18 cellular contexts compared by ENCODE assay signal in the genomic region with DNA sequence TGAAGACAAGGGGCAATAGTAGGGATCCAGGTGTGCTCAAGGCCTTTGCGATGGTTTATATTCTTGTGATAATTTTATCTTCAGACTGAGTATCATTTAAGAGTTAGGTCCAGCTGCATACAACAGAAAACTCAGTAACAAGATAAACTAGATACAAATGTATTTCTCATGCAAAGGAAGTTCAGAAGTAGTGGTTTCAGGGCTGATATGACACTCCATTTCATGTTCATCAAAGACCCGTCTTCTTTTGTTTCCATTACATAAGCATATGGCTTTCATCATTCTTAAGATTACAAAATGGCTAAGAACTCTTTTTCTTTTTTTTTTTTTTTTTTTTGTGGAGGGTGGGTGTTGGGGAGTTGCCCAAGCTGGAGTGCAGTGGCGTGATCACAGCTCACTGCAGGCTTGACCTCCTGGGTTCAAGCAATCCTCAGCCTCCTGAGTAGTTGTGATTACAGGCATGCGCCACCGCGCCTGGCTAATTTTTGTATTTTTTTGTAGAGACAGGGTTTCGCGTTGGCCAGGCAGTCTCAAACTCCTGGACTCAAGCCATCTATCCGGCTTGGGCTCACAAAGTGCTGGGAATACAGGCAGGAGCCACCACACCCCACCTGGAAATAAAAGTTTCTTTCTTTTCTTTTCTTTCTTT. TPM values are rescaled to one million over a fixed set of nuclear protein-coding genes. Genes with fewer than 3 reads are reported as not detected.
DNase-seq lines count a peak whose midpoint lies in the region; TF ChIP-seq lines count a peak whose summit lies in the region.
"Had no signal": no experiment of that assay in that cellular context is flagged by ENCODE, and none has a peak within 500 bp of the region (broad histone marks: within the 10 kb centered on the region; RNA-seq: fewer than 3 reads in every experiment).

No MANE protein-coding gene starts in this region.

- H3K79me2 ChIP-seq in parathyroid adenoma, result no peaks in the 10 kb centered on the region

- no peak for DNase-seq in activated T-cell treated with anti-CD3 and anti-CD28 coated beads, Interleukin-2, amount 50 U/mL, for 24 hours
- no peak for DNase-seq in activated T-cell treated with anti-CD3 and anti-CD28 coated beads, Interleukin-2, amount 50 U/mL, for 1 hour
- DNase-seq in HL-60 (ENCODE audit: low read depth in 1 of 2, low spot score in 1 of 2) (no peak), amniotic epithelial cell (ENCODE audit: low read depth) (peak; percentile 39), SK-N-DZ (ENCODE audit: low spot score) (no peak), posterior vena cava (ENCODE audit: low spot score) (no peak)
- no peak for DNase-seq in stimulated activated CD4-positive, alpha-beta T cell treated with anti-CD3 and anti-CD28 coated beads, Interleukin-2, amount 100 ng/mL, for 48 hours
- DNase-seq: Calu3, H7, mesendoderm, NCI-H1417, NCI-H345, occipital lobe had no signal

- no peak overlapping the region for H3K9ac ChIP-seq in parathyroid adenoma

- no peak overlapping the region for H3K4me2 ChIP-seq in parathyroid adenoma (ENCODE audit: low read length)

- H3K27me3 ChIP-seq in HL-60 (ENCODE audit: insufficient read depth, poor library complexity, severe bottlenecking) (no peaks in the 10 kb centered on the region), parathyroid adenoma (ENCODE audit: control insufficient read depth, insufficient read depth, low read length) (no peaks in the 10 kb centered on the region)

- no peaks in the 10 kb centered on the region for H3K9me3 ChIP-seq in parathyroid adenoma (ENCODE audit: control insufficient read depth, low read length)
- H3K9me3 ChIP-seq: esophagus muscularis mucosa had no signal

- H3K4me3 ChIP-seq in HL-60 (replicated peaks; ENCODE audit: insufficient read depth, low read length), result no peak overlapping the region
- no peak overlapping the region for H3K4me3 ChIP-seq in parathyroid adenoma (ENCODE audit: low read depth, low read length)
- H3K4me3 ChIP-seq: coronary artery, esophagus muscularis mucosa, skin epidermis had no signal

- H2AFZ ChIP-seq in parathyroid adenoma, result peak overlapping the region; percentile 53

- peaks cover 36% of the 10 kb centered on the region for H3K4me1 Mint-ChIP-seq in activated T-cell treated with anti-CD3 and anti-CD28 coated beads, Interleukin-2, amount 50 U/mL, for 24 hours (ENCODE audit: low read depth)

- no peaks in the 10 kb centered on the region for H3K36me3 Mint-ChIP-seq in activated T-cell treated with anti-CD3 and anti-CD28 coated beads, Interleukin-2, amount 50 U/mL, for 24 hours (ENCODE audit: low read depth)
- H3K36me3 Mint-ChIP-seq: IgD-negative memory B cell had no signal

- H3K27ac Mint-ChIP-seq in activated T-cell treated with anti-CD3 and anti-CD28 coated beads, Interleukin-2, amount 50 U/mL, for 24 hours, result peak overlapping the region; percentile 84
- H3K27ac Mint-ChIP-seq: IgD-negative memory B cell had no signal

- H3K4me1 ChIP-seq in parathyroid adenoma, result peaks cover 3% of the 10 kb centered on the region
- H3K4me1 ChIP-seq: esophagus muscularis mucosa had no signal

- TF ChIP-seq CTCF in HL-60 (IDR thresholded peaks at IDR 0.05; ENCODE audit: insufficient read depth, low read length) (no peak), parathyroid adenoma (IDR thresholded peaks at IDR 0.05) (no peak)

- peak overlapping the region; percentile 29 for H3K4me3 Mint-ChIP-seq in activated T-cell treated with anti-CD3 and anti-CD28 coated beads, Interleukin-2, amount 50 U/mL, for 24 hours
- H3K4me3 Mint-ChIP-seq: IgD-negative memory B cell had no signal

- intact Hi-C loops in posterior vena cava (cut with DNase I), result no loop called here

- H3K27ac ChIP-seq in HL-60 (replicated peaks), result 0 out of 2 replicates have a peak overlapping the region, but pooled peaks have one; percentile 28
- H3K27ac ChIP-seq in parathyroid adenoma, result no peak overlapping the region
- H3K27ac ChIP-seq: coronary artery, esophagus muscularis mucosa, skin epidermis had no signal

- H3K27me3 Mint-ChIP-seq in activated T-cell treated with anti-CD3 and anti-CD28 coated beads, Interleukin-2, amount 50 U/mL, for 24 hours, result no peaks in the 10 kb centered on the region
- H3K27me3 Mint-ChIP-seq: IgD-negative memory B cell had no signal

- no peaks in the 10 kb centered on the region for H3K9me3 Mint-ChIP-seq in activated T-cell treated with anti-CD3 and anti-CD28 coated beads, Interleukin-2, amount 50 U/mL, for 24 hours
- H3K9me3 Mint-ChIP-seq: IgD-negative memory B cell had no signal

- H3K36me3 ChIP-seq in parathyroid adenoma (ENCODE audit: control insufficient read depth, insufficient read depth, low read length), result no peaks in the 10 kb centered on the region
- H3K36me3 ChIP-seq: esophagus muscularis mucosa had no signal

RNA-seq across cellular contexts. Expression of a gene that starts 22.0 kb away (rescaled TPM):
- polyA plus RNA-seq in SK-N-DZ (2014; cell fraction: cytosol; rRNA removed), result 14.6 and 25.0 TPM in 2 replicates
- polyA plus RNA-seq in SK-N-DZ (2014; cell fraction: nucleus; rRNA removed), result 7.1 and 8.5 TPM in 2 replicates
- 10 to 100 TPM; 35.4 to 42.5 TPM for total RNA-seq in posterior vena cava

RNA-seq across cellular contexts. Expression of a gene that starts 24.5 kb away (rescaled TPM):
- polyA plus RNA-seq in SK-N-DZ (2014; cell fraction: cytosol; rRNA removed), result 24.6 and 30.7 TPM in 2 replicates
- polyA plus RNA-seq in SK-N-DZ (2014; cell fraction: nucleus; rRNA removed), result 13.4 and 13.9 TPM in 2 replicates
- total RNA-seq in posterior vena cava, result 10 to 100 TPM; 34.8 to 46.2 TPM
